1 cellular context compared by ENCODE assay signal in the genomic region with DNA sequence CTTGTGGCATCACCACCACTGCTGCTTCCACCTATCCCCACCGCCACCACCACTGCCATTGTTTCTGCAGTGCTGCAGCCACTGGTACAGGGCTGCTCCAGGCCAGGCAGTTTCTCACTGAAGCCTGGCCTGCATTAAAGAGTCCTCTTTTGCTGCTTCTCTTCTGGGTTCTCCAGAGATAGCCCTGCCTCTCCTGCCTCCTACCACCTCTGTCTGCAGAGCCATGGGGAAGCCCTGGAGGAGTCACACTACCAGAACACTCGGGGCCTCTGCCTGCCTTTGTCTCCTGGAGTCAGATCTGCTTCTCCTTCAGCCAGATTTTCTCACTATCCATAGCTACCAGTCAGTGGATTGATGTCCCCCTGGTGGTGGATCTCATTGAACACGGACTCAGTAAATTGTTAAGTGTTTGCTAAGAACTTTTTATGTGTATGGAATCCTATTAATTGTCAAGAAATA.
TF ChIP-seq lines count a peak whose summit lies in the region.

No MANE protein-coding gene starts in this region.

TF ChIP-seq in HepG2, 621 proteins besides CTCF, POLR2A, EP300 and RAD21 (continued from another document):
- TF ChIP-seq PRDM15 (CRISPR knock-in tag; IDR thresholded peaks at IDR 0.05) (peak; percentile 93), SMC3 (IDR thresholded peaks at IDR 0.05; ENCODE audit: low read length) (peak; percentile 82), ZBTB8A (CRISPR knock-in tag; IDR thresholded peaks at IDR 0.05; ENCODE audit: borderline replicate concordance, low read depth) (no peak), GATAD2A (CRISPR knock-in tag; IDR thresholded peaks at IDR 0.05) (0 out of 2 replicates have a peak, but pooled peaks have one; percentile 13), MIXL1 (CRISPR knock-in tag; IDR thresholded peaks at IDR 0.05) (0 out of 2 replicates have a peak, but pooled peaks have one; percentile 15), HCFC1 (IDR thresholded peaks at IDR 0.05; ENCODE audit: low read depth, low read length) (no peak), CCDC6 (CRISPR knock-in tag; IDR thresholded peaks at IDR 0.05) (0 out of 2 replicates have a peak, but pooled peaks have one; percentile 43), ZNF3 (CRISPR knock-in tag; IDR thresholded peaks at IDR 0.05) (no peak), HMGXB4 (CRISPR knock-in tag; IDR thresholded peaks at IDR 0.05; ENCODE audit: borderline replicate concordance in 1 of 2, low read depth in 1 of 2) (peak; percentile 36 to 45; a peak in 1 of 4 replicates), ZNF10 (CRISPR knock-in tag; IDR thresholded peaks at IDR 0.05; ENCODE audit: borderline replicate concordance, low read depth) (no peak), STAG1 (CRISPR knock-in tag; IDR thresholded peaks at IDR 0.05) (peak; percentile 82), RCOR2 (CRISPR knock-in tag; IDR thresholded peaks at IDR 0.05) (no peak), PCBP2 (optimal IDR thresholded peaks at IDR 0.05; ENCODE audit: low read depth, low read length, poor library complexity, severe bottlenecking) (no peak)
- TF ChIP-seq, protein P1, sequence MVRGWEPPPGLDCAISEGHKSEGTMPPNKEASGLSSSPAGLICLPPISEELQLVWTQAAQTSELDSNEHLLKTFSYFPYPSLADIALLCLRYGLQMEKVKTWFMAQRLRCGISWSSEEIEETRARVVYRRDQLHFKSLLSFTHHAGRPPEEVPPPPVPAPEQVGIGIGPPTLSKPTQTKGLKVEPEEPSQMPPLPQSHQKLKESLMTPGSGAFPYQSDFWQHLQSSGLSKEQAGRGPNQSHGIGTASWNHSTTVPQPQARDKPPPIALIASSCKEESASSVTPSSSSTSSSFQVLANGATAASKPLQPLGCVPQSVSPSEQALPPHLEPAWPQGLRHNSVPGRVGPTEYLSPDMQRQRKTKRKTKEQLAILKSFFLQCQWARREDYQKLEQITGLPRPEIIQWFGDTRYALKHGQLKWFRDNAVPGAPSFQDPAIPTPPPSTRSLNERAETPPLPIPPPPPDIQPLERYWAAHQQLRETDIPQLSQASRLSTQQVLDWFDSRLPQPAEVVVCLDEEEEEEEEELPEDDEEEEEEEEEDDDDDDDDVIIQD (CRISPR knock-in tag; IDR thresholded peaks at IDR 0.05; ENCODE audit: low read depth): 0 out of 2 replicates have a peak, but pooled peaks have one; percentile 28
- TF ChIP-seq, protein P2, sequence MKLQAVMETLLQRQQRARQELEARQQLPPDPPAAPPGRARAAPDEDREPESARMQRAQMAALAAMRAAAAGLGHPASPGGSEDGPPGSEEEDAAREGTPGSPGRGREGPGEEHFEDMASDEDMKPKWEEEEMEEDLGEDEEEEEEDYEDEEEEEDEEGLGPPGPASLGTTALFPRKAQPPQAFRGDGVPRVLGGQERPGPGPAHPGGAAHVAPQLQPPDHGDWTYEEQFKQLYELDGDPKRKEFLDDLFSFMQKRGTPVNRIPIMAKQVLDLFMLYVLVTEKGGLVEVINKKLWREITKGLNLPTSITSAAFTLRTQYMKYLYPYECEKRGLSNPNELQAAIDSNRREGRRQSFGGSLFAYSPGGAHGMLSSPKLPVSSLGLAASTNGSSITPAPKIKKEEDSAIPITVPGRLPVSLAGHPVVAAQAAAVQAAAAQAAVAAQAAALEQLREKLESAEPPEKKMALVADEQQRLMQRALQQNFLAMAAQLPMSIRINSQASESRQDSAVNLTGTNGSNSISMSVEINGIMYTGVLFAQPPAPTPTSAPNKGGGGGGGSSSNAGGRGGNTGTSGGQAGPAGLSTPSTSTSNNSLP (IDR thresholded peaks at IDR 0.05; ENCODE audit: low read depth, low read length): 0 out of 2 replicates have a peak, but pooled peaks have one; percentile 38
